Comparison of ENCODE assay signal across 21 cellular contexts in genomic region chr5:179123491-179124328, GRCh38.
"Had no signal": no experiment of that assay in that cellular context is flagged by ENCODE, and none has a peak within 500 bp of the region (broad histone marks: within the 10 kb centered on the region; RNA-seq: fewer than 3 reads in every experiment).

No MANE protein-coding gene starts in this region.

- H3K4me1 Mint-ChIP-seq: activated naive CD4-positive, alpha-beta T cell treated with anti-CD3 and anti-CD28 coated beads, Interleukin-2, amount 50 U/mL, for 24 hours; activated T-helper 17 cell treated with anti-CD3 and anti-CD28 coated beads, Interleukin-2, amount 50 U/mL, for 72 hours; naive thymus-derived CD8-positive, alpha-beta T cell had no signal

- H3K36me3 Mint-ChIP-seq: activated naive CD4-positive, alpha-beta T cell treated with anti-CD3 and anti-CD28 coated beads, Interleukin-2, amount 50 U/mL, for 24 hours had no signal

- H3K4me3 Mint-ChIP-seq: activated naive CD4-positive, alpha-beta T cell treated with anti-CD3 and anti-CD28 coated beads, Interleukin-2, amount 50 U/mL, for 24 hours; activated T-helper 17 cell treated with anti-CD3 and anti-CD28 coated beads, Interleukin-2, amount 50 U/mL, for 72 hours; naive thymus-derived CD8-positive, alpha-beta T cell had no signal

- H3K4me1 ChIP-seq: adrenal gland, foreskin keratinocyte had no signal

- H3K9me3 Mint-ChIP-seq: activated naive CD4-positive, alpha-beta T cell treated with anti-CD3 and anti-CD28 coated beads, Interleukin-2, amount 50 U/mL, for 24 hours; activated T-helper 17 cell treated with anti-CD3 and anti-CD28 coated beads, Interleukin-2, amount 50 U/mL, for 72 hours had no signal

- H3K27ac ChIP-seq: adrenal gland, cardiac muscle cell, foreskin keratinocyte, neutrophil had no signal

- ATAC-seq: activated CD4-positive, CD25-positive, alpha-beta regulatory T cell treated with anti-CD3 and anti-CD28 coated beads, Interleukin-2, amount 50 U/mL, for 24 hours; activated T-helper 17 cell treated with anti-CD3 and anti-CD28 coated beads, Interleukin-2, amount 50 U/mL, for 72 hours; foreskin keratinocyte; left colon; mucosa of descending colon; naive thymus-derived CD8-positive, alpha-beta T cell had no signal

- H3K36me3 ChIP-seq: cardiac muscle cell, neutrophil had no signal

- H3K27me3 ChIP-seq: adrenal gland, cardiac muscle cell, foreskin keratinocyte, neutrophil had no signal

- H3K9me3 ChIP-seq: adrenal gland had no signal

- DNase-seq: effector CD4-positive, alpha-beta T cell; mammary epithelial cell; mucosa of descending colon; right cardiac atrium; small intestine; stimulated activated CD4-positive, alpha-beta T cell treated with anti-CD3 and anti-CD28 coated beads, Interleukin-4, amount 100 ng/mL, for 4 hours; stimulated activated CD8-positive, alpha-beta memory T cell treated with anti-CD3 and anti-CD28 coated beads, Interleukin-4, amount 100 ng/mL, for 48 hours; stimulated activated naive CD4-positive, alpha-beta T cell treated with Interleukin-2 at 50 U/mL for 16 hours; T-helper 9 cell had no signal

- H3K4me3 ChIP-seq: adrenal gland, cardiac muscle cell, mucosa of descending colon had no signal

- H3K27me3 Mint-ChIP-seq: activated naive CD4-positive, alpha-beta T cell treated with anti-CD3 and anti-CD28 coated beads, Interleukin-2, amount 50 U/mL, for 24 hours; activated T-helper 17 cell treated with anti-CD3 and anti-CD28 coated beads, Interleukin-2, amount 50 U/mL, for 72 hours; progenitor cell of endocrine pancreas had no signal

- H3K27ac Mint-ChIP-seq: activated naive CD4-positive, alpha-beta T cell treated with anti-CD3 and anti-CD28 coated beads, Interleukin-2, amount 50 U/mL, for 24 hours; activated T-helper 17 cell treated with anti-CD3 and anti-CD28 coated beads, Interleukin-2, amount 50 U/mL, for 72 hours; naive thymus-derived CD8-positive, alpha-beta T cell; progenitor cell of endocrine pancreas had no signal

- FAIRE-seq: colon, endothelial cell of umbilical vein, small intestine had no signal
